11 cellular contexts compared by ENCODE assay signal in the genomic region with DNA sequence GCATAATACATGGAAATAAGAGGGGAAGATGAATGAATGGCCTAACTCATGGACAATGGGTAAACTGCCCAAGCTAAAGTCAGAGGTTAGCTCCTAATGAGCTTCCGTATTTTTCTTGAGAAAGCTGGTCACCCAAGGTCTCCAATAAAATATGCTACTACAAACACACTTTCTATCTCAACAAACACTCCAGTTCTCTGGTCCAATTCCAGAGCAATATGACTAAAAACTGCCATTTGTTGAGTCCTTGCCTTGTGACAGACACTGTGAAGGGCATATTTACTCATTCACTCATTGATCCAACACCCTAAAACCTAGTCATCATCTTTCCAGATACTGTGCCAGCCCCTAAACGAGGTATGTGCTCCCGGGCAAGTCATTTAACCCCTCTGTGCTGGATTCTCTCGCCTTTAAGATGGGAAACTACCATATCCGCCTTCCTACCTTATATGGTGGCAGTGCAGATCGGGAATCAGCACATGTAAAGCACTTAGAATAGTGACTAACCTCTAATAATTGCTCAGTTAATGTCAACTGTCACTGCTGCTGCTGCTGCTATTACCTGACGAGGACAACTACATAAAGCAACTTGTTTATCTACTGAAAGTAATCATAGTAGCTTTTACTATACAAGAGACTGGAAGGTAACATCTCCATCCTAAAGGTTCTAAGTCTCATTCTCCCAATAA.
DNase-seq lines count a peak whose midpoint lies in the region; ATAC-seq and TF ChIP-seq lines count a peak whose summit lies in the region.
"Had no signal": no experiment of that assay in that cellular context is flagged by ENCODE, and none has a peak within 500 bp of the region (broad histone marks: within the 10 kb centered on the region; RNA-seq: fewer than 3 reads in every experiment).

No MANE protein-coding gene starts in this region.

- no peak for TF ChIP-seq CTCF in GM23338 (conservative IDR thresholded peaks at IDR 0.05; ENCODE audit: low read depth in 2 of 2)
- no peak for TF ChIP-seq CTCF in osteoblast (IDR thresholded peaks at IDR 0.05; ENCODE audit: extremely low read depth, low read depth, low read length)

- no peak overlapping the region for H3K9ac ChIP-seq in duodenal mucosa (ENCODE audit: low read depth in 1 of 2, low read length in 2 of 2)

- peaks cover 11% of the 10 kb centered on the region for H3K36me3 Mint-ChIP-seq in CD4-positive, CD25-positive, alpha-beta regulatory T cell
- peaks cover 4% of the 10 kb centered on the region; the same call in 1 of the 3 replicates for H3K36me3 Mint-ChIP-seq in GM23338 (ENCODE audit: low read depth)

- peaks cover 0 to 1% (median 0%) of the 10 kb centered on the region in 7 donors for H3K9me3 Mint-ChIP-seq in CD4-positive, CD25-positive, alpha-beta regulatory T cell
- H3K9me3 Mint-ChIP-seq in GM23338, result no peaks in the 10 kb centered on the region
- H3K9me3 Mint-ChIP-seq: immature natural killer cell had no signal

- peaks cover 21 to 68% (median 50%) of the 10 kb centered on the region in 4 donors for H3K4me1 Mint-ChIP-seq in CD4-positive, CD25-positive, alpha-beta regulatory T cell
- peaks cover 68% of the 10 kb centered on the region for H3K4me1 Mint-ChIP-seq in GM23338

- peak overlapping the region; percentile 90 to 100 (median 92) for H3K27ac Mint-ChIP-seq in CD4-positive, CD25-positive, alpha-beta regulatory T cell
- H3K27ac Mint-ChIP-seq in GM23338, result 0 out of 2 replicates have a peak overlapping the region, but pooled peaks have one; percentile 51
- H3K27ac Mint-ChIP-seq: activated CD4-positive, alpha-beta T cell treated with anti-CD3 and anti-CD28 coated beads, Interleukin-2, amount 10 ng/mL, durations not matched to agents 24 days and 14 days; immature natural killer cell had no signal

- H3K79me2 ChIP-seq in GM23338 (replicated peaks; ENCODE audit: insufficient read depth) (peaks cover 42% of the 10 kb centered on the region), osteoblast (ENCODE audit: insufficient read depth, low read length) (peaks cover 8% of the 10 kb centered on the region)

- ATAC-seq in CD4-positive, CD25-positive, alpha-beta regulatory T cell (ENCODE audit: low read depth in 2 of 2), result no peak
- ATAC-seq in GM23338, result no peak; the same call in 2 of the 3 replicates
- no peak for ATAC-seq in GM19455 (IDR thresholded peaks at IDR 0.05; ENCODE audit: unreplicated experiment)

- H2AFZ ChIP-seq in GM23338 (no peak overlapping the region), osteoblast (ENCODE audit: low read length) (peak overlapping the region; percentile 23)

- peak overlapping the region; percentile 73 for H3K4me3 ChIP-seq in CD4-positive, CD25-positive, alpha-beta regulatory T cell (ENCODE audit: low read depth, low read length)
- H3K4me3 ChIP-seq in GM23338 (no peak overlapping the region), duodenal mucosa (ENCODE audit: low read depth in 1 of 2, low read length in 2 of 2) (no peak overlapping the region), osteoblast (ENCODE audit: insufficient read depth, low read length) (no peak overlapping the region)

- no peaks in the 10 kb centered on the region for H3K9me3 ChIP-seq in CD4-positive, CD25-positive, alpha-beta regulatory T cell (ENCODE audit: control insufficient read depth in 2 of 2, low read length in 2 of 2)
- H3K9me3 ChIP-seq in duodenal mucosa (ENCODE audit: control insufficient read depth in 1 of 2, low read length in 2 of 2) (no peaks in the 10 kb centered on the region), osteoblast (ENCODE audit: low read depth, low read length) (no peaks in the 10 kb centered on the region)

- H3K4me1 ChIP-seq in CD4-positive, CD25-positive, alpha-beta regulatory T cell (ENCODE audit: control insufficient read depth, insufficient read depth, low read length, poor library complexity, severe bottlenecking), result peaks cover 57% of the 10 kb centered on the region
- H3K4me1 ChIP-seq in GM23338 (ENCODE audit: insufficient read depth) (peaks cover 17% of the 10 kb centered on the region; the same call in 1 of the 2 replicates), duodenal mucosa (ENCODE audit: control insufficient read depth in 1 of 2, insufficient read depth in 2 of 2, low read length in 2 of 2) (peaks cover 11 to 14% of the 10 kb centered on the region in 2 donors), osteoblast (ENCODE audit: insufficient read depth, low read length) (peaks cover 14% of the 10 kb centered on the region)

- DNase-seq in CD4-positive, CD25-positive, alpha-beta regulatory T cell, result no peak
- DNase-seq in GM23338 (ENCODE audit: low spot score) (no peak), osteoblast (ENCODE audit: insufficient read length, low spot score, missing footprints) (no peak), NCI-H2227 treated with DMSO at 0.1 percent for 48 hours (lab: John Stamatoyannopoulos, UW) (no peak), activated gamma-delta T cell treated with Interleukin-2 at 50 U/mL for 16 hours (no peak)
- DNase-seq: activated CD4-positive, alpha-beta T cell treated with anti-CD3 and anti-CD28 coated beads, Interleukin-2, amount 10 ng/mL, durations not matched to agents 24 days and 14 days; immature natural killer cell; Kasumi-1; NCI-H2107 had no signal

- H4K20me1 ChIP-seq in GM23338 (replicated peaks; ENCODE audit: insufficient read depth) (no peaks in the 10 kb centered on the region), osteoblast (ENCODE audit: insufficient read depth, low read length) (no peaks in the 10 kb centered on the region)

- H3K27me3 ChIP-seq in CD4-positive, CD25-positive, alpha-beta regulatory T cell (ENCODE audit: control insufficient read depth, insufficient read depth, low read length), result no peaks in the 10 kb centered on the region
- H3K27me3 ChIP-seq in GM23338 (ENCODE audit: insufficient read depth) (no peaks in the 10 kb centered on the region), duodenal mucosa (ENCODE audit: control insufficient read depth in 1 of 2, insufficient read depth in 2 of 2, low read length in 2 of 2) (no peaks in the 10 kb centered on the region), osteoblast (ENCODE audit: insufficient read depth, low read length) (no peaks in the 10 kb centered on the region)

- peak overlapping the region; percentile 61 to 82 (median 74) for H3K4me3 Mint-ChIP-seq in CD4-positive, CD25-positive, alpha-beta regulatory T cell
- H3K4me3 Mint-ChIP-seq in GM23338, result no peak overlapping the region
- H3K4me3 Mint-ChIP-seq: activated CD4-positive, alpha-beta T cell treated with anti-CD3 and anti-CD28 coated beads, Interleukin-2, amount 10 ng/mL, durations not matched to agents 24 days and 14 days; immature natural killer cell had no signal

- peak overlapping the region; percentile 56 for H3K27ac ChIP-seq in CD4-positive, CD25-positive, alpha-beta regulatory T cell (ENCODE audit: insufficient read depth, low read length, poor library complexity, severe bottlenecking)
- H3K27ac ChIP-seq in GM23338 (ENCODE audit: low read depth) (no peak overlapping the region), duodenal mucosa (ENCODE audit: low read depth, low read length) (peak overlapping the region; percentile 11), osteoblast (ENCODE audit: low read depth, low read length) (no peak overlapping the region)

- no peaks in the 10 kb centered on the region for H3K9me2 ChIP-seq in GM23338 (ENCODE audit: insufficient read depth)

- H3K27me3 Mint-ChIP-seq in CD4-positive, CD25-positive, alpha-beta regulatory T cell, result no peaks in the 10 kb centered on the region
- peaks cover 7% of the 10 kb centered on the region for H3K27me3 Mint-ChIP-seq in GM23338 (ENCODE audit: insufficient read depth, low read depth, poor library complexity)
- H3K27me3 Mint-ChIP-seq: activated CD4-positive, alpha-beta T cell treated with anti-CD3 and anti-CD28 coated beads, Interleukin-2, amount 10 ng/mL, durations not matched to agents 24 days and 14 days had no signal

- no peak overlapping the region for H3K4me2 ChIP-seq in GM23338
- peak overlapping the region; percentile 30 for H3K4me2 ChIP-seq in osteoblast (ENCODE audit: insufficient read depth, low read length)

- no peaks in the 10 kb centered on the region for H3K36me3 ChIP-seq in CD4-positive, CD25-positive, alpha-beta regulatory T cell (ENCODE audit: control insufficient read depth, insufficient read depth, low read length)
- H3K36me3 ChIP-seq in GM23338 (ENCODE audit: insufficient read depth) (no peaks in the 10 kb centered on the region), duodenal mucosa (ENCODE audit: control insufficient read depth in 1 of 2, insufficient read depth in 2 of 2, low read length in 2 of 2) (no peaks in the 10 kb centered on the region), osteoblast (ENCODE audit: insufficient read depth, low read length) (no peaks in the 10 kb centered on the region)

- no peaks in the 10 kb centered on the region for H3F3A ChIP-seq in GM23338 (replicated peaks; ENCODE audit: low read depth)

TF ChIP-seq in GM23338, 12 proteins besides CTCF, POLR2A, EP300 and RAD21 (continues in another document):
- TF ChIP-seq EZH2 (IDR thresholded peaks at IDR 0.05; ENCODE audit: low read depth, unreplicated experiment) (no peak), NANOG (IDR thresholded peaks at IDR 0.05; ENCODE audit: borderline replicate concordance) (no peak), POLR2AphosphoS5 (IDR thresholded peaks at IDR 0.05; ENCODE audit: low read depth) (no peak), ZNF114 (CRISPR knock-in tag; IDR thresholded peaks at IDR 0.05) (no peak), STAT1 (IDR thresholded peaks at IDR 0.05; ENCODE audit: unreplicated experiment) (no peak), JUNB (IDR thresholded peaks at IDR 0.05; ENCODE audit: unreplicated experiment) (no peak)
- TF ChIP-seq, protein P1, sequence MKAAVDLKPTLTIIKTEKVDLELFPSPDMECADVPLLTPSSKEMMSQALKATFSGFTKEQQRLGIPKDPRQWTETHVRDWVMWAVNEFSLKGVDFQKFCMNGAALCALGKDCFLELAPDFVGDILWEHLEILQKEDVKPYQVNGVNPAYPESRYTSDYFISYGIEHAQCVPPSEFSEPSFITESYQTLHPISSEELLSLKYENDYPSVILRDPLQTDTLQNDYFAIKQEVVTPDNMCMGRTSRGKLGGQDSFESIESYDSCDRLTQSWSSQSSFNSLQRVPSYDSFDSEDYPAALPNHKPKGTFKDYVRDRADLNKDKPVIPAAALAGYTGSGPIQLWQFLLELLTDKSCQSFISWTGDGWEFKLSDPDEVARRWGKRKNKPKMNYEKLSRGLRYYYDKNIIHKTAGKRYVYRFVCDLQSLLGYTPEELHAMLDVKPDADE (IDR thresholded peaks at IDR 0.05), result no peak

Comparison
In these comparisons a context has a peak if more than half of its experiments do, and no peak if none do; other contexts are left out.
1. H3K27ac ChIP-seq: peak in CD4-positive, CD25-positive, alpha-beta regulatory T cell (single experiment) and duodenal mucosa (single experiment); none in GM23338 (single experiment) and osteoblast (single experiment).